In the genomic region with DNA sequence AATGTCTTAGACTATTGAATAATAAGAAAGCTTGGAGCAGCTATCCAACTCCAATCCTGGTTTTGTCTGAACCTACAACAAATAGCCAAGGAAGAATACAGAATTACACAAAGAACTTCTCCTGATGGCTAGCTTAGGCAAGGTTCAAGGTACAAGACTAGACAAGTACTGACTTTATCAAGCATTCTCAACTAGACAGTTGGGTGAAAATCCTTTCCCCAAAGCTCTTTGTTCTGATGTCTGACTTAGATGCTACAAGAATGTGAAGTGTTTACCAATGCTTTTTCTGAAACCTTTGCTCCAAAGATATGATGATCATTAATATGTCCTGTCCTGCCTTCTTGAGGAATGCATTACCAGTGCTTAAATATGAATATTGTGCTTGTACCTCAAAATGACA, we compare ENCODE assay signal across 8 cellular contexts.
"Had no signal": no experiment of that assay in that cellular context is flagged by ENCODE, and none has a peak within 500 bp of the region (broad histone marks: within the 10 kb centered on the region; RNA-seq: fewer than 3 reads in every experiment).

No MANE protein-coding gene starts in this region.

- DNase-seq: GM23248, GOT3, H7, HFFc6, IMR-90 had no signal

- FAIRE-seq: HTR-8/SVneo had no signal

- H3K4me1 ChIP-seq: HAP-1 had no signal

- ATAC-seq: HCT116 had no signal

- H3K36me3 ChIP-seq: HAP-1 had no signal

- H3K27ac ChIP-seq: GM23248 had no signal

- H3K4me3 ChIP-seq: GM23248, HAP-1 had no signal
